ENCODE assay signal across 2 cellular contexts in the genomic region with DNA sequence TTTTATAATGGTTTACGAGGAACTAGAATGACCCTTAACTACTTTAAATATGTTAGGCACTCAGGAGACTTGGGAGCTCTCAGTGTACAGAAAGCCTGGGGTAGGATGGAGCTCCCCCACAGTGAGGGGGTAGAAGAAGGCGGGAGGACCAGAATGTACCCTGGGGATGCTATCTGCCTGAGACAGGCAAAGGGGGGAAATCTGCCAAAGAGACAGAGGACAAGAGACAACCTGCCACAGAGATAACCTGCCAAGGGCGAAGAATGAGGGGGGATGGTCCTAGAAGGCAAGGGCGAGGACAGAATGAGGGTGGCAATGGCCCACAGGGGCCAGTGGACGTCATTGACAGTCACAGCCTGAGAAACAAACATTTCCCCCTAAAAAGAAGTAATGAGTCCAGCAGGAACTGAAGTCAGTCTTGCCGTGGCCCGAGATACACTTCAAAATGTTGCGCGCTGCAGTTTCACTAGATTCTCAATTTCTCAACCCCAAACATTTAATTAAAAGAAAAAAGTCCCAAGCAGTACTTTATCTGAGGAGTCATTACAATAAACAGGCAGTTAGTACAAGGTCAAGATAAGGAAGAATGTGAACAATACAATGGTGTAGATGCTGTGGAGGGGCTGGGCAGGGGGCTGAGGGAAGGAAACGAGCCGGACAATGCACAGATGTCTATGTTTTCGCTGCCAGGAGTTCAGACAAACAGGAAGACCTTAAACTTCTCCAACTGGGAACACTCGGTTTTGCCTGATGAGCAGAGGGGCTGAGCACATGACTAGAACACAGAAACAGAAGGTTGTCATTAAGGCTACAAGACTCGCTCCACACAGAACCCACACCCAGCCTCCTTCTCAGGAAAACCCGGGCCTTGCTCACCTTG.
A peak's percentile ranks its signal among the peaks of the same experiment; 100 is the strongest.
TF ChIP-seq lines count a peak whose summit lies in the region.

No MANE protein-coding gene starts in this region.

TF ChIP-seq in liver, 16 proteins besides CTCF, POLR2A, EP300 and RAD21:
- TF ChIP-seq, protein P1, sequence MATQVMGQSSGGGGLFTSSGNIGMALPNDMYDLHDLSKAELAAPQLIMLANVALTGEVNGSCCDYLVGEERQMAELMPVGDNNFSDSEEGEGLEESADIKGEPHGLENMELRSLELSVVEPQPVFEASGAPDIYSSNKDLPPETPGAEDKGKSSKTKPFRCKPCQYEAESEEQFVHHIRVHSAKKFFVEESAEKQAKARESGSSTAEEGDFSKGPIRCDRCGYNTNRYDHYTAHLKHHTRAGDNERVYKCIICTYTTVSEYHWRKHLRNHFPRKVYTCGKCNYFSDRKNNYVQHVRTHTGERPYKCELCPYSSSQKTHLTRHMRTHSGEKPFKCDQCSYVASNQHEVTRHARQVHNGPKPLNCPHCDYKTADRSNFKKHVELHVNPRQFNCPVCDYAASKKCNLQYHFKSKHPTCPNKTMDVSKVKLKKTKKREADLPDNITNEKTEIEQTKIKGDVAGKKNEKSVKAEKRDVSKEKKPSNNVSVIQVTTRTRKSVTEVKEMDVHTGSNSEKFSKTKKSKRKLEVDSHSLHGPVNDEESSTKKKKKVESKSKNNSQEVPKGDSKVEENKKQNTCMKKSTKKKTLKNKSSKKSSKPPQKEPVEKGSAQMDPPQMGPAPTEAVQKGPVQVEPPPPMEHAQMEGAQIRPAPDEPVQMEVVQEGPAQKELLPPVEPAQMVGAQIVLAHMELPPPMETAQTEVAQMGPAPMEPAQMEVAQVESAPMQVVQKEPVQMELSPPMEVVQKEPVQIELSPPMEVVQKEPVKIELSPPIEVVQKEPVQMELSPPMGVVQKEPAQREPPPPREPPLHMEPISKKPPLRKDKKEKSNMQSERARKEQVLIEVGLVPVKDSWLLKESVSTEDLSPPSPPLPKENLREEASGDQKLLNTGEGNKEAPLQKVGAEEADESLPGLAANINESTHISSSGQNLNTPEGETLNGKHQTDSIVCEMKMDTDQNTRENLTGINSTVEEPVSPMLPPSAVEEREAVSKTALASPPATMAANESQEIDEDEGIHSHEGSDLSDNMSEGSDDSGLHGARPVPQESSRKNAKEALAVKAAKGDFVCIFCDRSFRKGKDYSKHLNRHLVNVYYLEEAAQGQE (IDR thresholded peaks at IDR 0.05), result no peak
- peak in 1 of 2 donors; percentile 6 for TF ChIP-seq RXRA (IDR thresholded peaks at IDR 0.05)
- peak; percentile 85 for TF ChIP-seq NR2F2 (IDR thresholded peaks at IDR 0.05)
- no peak for TF ChIP-seq EGR1 (IDR thresholded peaks at IDR 0.05; ENCODE audit: low read depth in 2 of 2)

TF ChIP-seq in HepG2, 621 proteins besides CTCF, POLR2A, EP300 and RAD21:
- TF ChIP-seq GABPA (IDR thresholded peaks at IDR 0.05; ENCODE audit: low read depth, low read length) (no peak), GABPA (CRISPR knock-in tag; IDR thresholded peaks at IDR 0.05; ENCODE audit: low read depth) (no peak), ZNF160 (CRISPR knock-in tag; IDR thresholded peaks at IDR 0.05) (no peak), SOX5 (CRISPR knock-in tag; IDR thresholded peaks at IDR 0.05; ENCODE audit: borderline replicate concordance) (no peak), DMAP1 (CRISPR knock-in tag; IDR thresholded peaks at IDR 0.05) (no peak), RXRB (CRISPR knock-in tag; IDR thresholded peaks at IDR 0.05; ENCODE audit: borderline replicate concordance) (no peak), ZNF333 (CRISPR knock-in tag; IDR thresholded peaks at IDR 0.05; ENCODE audit: borderline replicate concordance) (no peak), ZBTB7B (CRISPR knock-in tag; IDR thresholded peaks at IDR 0.05) (no peak)
- TF ChIP-seq, protein P2, sequence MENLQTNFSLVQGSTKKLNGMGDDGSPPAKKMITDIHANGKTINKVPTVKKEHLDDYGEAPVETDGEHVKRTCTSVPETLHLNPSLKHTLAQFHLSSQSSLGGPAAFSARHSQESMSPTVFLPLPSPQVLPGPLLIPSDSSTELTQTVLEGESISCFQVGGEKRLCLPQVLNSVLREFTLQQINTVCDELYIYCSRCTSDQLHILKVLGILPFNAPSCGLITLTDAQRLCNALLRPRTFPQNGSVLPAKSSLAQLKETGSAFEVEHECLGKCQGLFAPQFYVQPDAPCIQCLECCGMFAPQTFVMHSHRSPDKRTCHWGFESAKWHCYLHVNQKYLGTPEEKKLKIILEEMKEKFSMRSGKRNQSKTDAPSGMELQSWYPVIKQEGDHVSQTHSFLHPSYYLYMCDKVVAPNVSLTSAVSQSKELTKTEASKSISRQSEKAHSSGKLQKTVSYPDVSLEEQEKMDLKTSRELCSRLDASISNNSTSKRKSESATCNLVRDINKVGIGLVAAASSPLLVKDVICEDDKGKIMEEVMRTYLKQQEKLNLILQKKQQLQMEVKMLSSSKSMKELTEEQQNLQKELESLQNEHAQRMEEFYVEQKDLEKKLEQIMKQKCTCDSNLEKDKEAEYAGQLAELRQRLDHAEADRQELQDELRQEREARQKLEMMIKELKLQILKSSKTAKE (CRISPR knock-in tag; IDR thresholded peaks at IDR 0.05; ENCODE audit: borderline replicate concordance), result no peak
- TF ChIP-seq, protein P3, sequence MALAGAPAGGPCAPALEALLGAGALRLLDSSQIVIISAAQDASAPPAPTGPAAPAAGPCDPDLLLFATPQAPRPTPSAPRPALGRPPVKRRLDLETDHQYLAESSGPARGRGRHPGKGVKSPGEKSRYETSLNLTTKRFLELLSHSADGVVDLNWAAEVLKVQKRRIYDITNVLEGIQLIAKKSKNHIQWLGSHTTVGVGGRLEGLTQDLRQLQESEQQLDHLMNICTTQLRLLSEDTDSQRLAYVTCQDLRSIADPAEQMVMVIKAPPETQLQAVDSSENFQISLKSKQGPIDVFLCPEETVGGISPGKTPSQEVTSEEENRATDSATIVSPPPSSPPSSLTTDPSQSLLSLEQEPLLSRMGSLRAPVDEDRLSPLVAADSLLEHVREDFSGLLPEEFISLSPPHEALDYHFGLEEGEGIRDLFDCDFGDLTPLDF (CRISPR knock-in tag; IDR thresholded peaks at IDR 0.05), result no peak
